32 cellular contexts compared by ENCODE assay signal in the genomic region with DNA sequence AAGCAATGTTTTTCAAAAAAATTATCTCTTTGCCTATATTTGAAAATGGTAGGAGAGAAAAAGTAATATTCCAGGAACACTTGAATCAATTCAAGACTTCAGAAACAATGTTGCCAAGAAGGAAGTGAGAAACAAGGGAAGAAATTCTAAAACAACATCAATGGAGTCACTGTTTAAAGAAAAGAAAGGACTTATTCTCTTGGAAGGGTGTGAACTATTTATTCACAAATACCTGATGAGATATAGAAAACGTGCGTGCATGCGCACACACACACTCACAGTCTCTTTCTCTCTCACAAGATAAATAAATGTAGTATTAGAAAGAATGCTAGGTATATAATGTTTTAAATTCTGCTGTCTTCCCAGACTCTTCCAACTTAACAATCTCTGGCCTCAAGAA.
DNase-seq lines count a peak whose midpoint lies in the region; ATAC-seq and TF ChIP-seq lines count a peak whose summit lies in the region.
"Had no signal": no experiment of that assay in that cellular context is flagged by ENCODE, and none has a peak within 500 bp of the region (broad histone marks: within the 10 kb centered on the region; RNA-seq: fewer than 3 reads in every experiment).

No MANE protein-coding gene starts in this region.

- H3K4me3 ChIP-seq in testis: no peak overlapping the region
- H3K4me3 ChIP-seq: coronary artery, heart left ventricle, left ventricle myocardium inferior, PC-9, psoas muscle, sigmoid colon had no signal

- no peaks in the 10 kb centered on the region for H3K27me3 Mint-ChIP-seq in activated CD4-positive, alpha-beta T cell treated with anti-CD3 and anti-CD28 coated beads for 36 hours
- H3K27me3 Mint-ChIP-seq in stimulated activated naive CD8-positive, alpha-beta T cell treated with anti-CD3 and anti-CD28 coated beads, Interleukin-15, Interleukin-2, amounts not matched to agents 100 ng/mL and 50 ng/mL, for 24 hours: no peaks in the 10 kb centered on the region

- POLR2A ChIA-PET in activated CD4-positive, alpha-beta T cell treated with anti-CD3 and anti-CD28 coated beads for 36 hours (lab: Charles Lee): interaction anchor here (1.0 kb wide), 2 partner anchors 106 to 126 kb away, joined by 3 to 4 read pairs; no protein-coding TSS in a partner anchor

- H3K27ac ChIP-seq in testis: no peak overlapping the region
- H3K27ac ChIP-seq: 22Rv1, coronary artery, heart left ventricle, left ventricle myocardium inferior, neutrophil, PC-9, psoas muscle, sigmoid colon had no signal

- H3K36me3 ChIP-seq in testis (ENCODE audit: low read depth, missing control alignments): no peaks in the 10 kb centered on the region
- H3K36me3 ChIP-seq: left ventricle myocardium inferior, neutrophil, sigmoid colon had no signal

- TF ChIP-seq CTCF in testis (IDR thresholded peaks at IDR 0.05): no peak

- CTCF ChIA-PET in activated CD4-positive, alpha-beta T cell treated with anti-CD3 and anti-CD28 coated beads for 36 hours (lab: Charles Lee): interaction anchor here (1.6 kb wide), 1 partner anchor 126 kb away, joined by 6 read pairs; no protein-coding TSS in a partner anchor

- WGBS in testis, 2 donors: 63 to 72% methylated on average over 3 of the region's 3 CpGs

- H3K36me3 Mint-ChIP-seq in activated CD4-positive, alpha-beta T cell treated with anti-CD3 and anti-CD28 coated beads for 36 hours (ENCODE audit: low read depth): peaks cover 34% of the 10 kb centered on the region
- peaks cover 64% of the 10 kb centered on the region for H3K36me3 Mint-ChIP-seq in stimulated activated naive CD8-positive, alpha-beta T cell treated with anti-CD3 and anti-CD28 coated beads, Interleukin-15, Interleukin-2, amounts not matched to agents 100 ng/mL and 50 ng/mL, for 24 hours (ENCODE audit: low read depth)

- no peak for TF ChIP-seq POLR2A in testis (IDR thresholded peaks at IDR 0.05)

- H3K4me1 Mint-ChIP-seq in activated CD4-positive, alpha-beta T cell treated with anti-CD3 and anti-CD28 coated beads for 36 hours: peaks cover 52% of the 10 kb centered on the region
- H3K4me1 Mint-ChIP-seq in stimulated activated naive CD8-positive, alpha-beta T cell treated with anti-CD3 and anti-CD28 coated beads, Interleukin-15, Interleukin-2, amounts not matched to agents 100 ng/mL and 50 ng/mL, for 24 hours (ENCODE audit: low read depth): peaks cover 55% of the 10 kb centered on the region

- no peaks in the 10 kb centered on the region for H3K9me3 ChIP-seq in testis
- H3K9me3 ChIP-seq: neutrophil, psoas muscle, sigmoid colon had no signal

- no peaks in the 10 kb centered on the region for H3K4me1 ChIP-seq in testis
- H3K4me1 ChIP-seq: heart left ventricle, psoas muscle, sigmoid colon had no signal

- no peaks in the 10 kb centered on the region for H3K27me3 ChIP-seq in testis
- H3K27me3 ChIP-seq: heart left ventricle, neutrophil, sigmoid colon had no signal

- H3K9me3 Mint-ChIP-seq in activated CD4-positive, alpha-beta T cell treated with anti-CD3 and anti-CD28 coated beads for 36 hours (ENCODE audit: low read depth): peaks cover 2% of the 10 kb centered on the region
- H3K9me3 Mint-ChIP-seq in stimulated activated naive CD8-positive, alpha-beta T cell treated with anti-CD3 and anti-CD28 coated beads, Interleukin-15, Interleukin-2, amounts not matched to agents 100 ng/mL and 50 ng/mL, for 24 hours: no peaks in the 10 kb centered on the region

- intact Hi-C loops in activated CD4-positive, alpha-beta T cell treated with anti-CD3 and anti-CD28 coated beads for 36 hours (cut with DNase I, micrococcal nuclease): loop anchor here (2.0 to 5.0 kb wide), 4 partner anchors 17 to 410 kb away; partner anchors contain the start of gene SAMD9 (in 1 of the 2)
- intact Hi-C loops in testis (cut with DNase I; ENCODE audit: low total_unique reads): no loop called here

- no peak for ATAC-seq in activated CD4-positive, alpha-beta T cell treated with anti-CD3 and anti-CD28 coated beads for 36 hours
- no peak for ATAC-seq in stimulated activated naive CD8-positive, alpha-beta T cell treated with anti-CD3 and anti-CD28 coated beads, Interleukin-15, Interleukin-2, amounts not matched to agents 100 U/mL and 50 U/mL, for 24 hours
- ATAC-seq in HG02852 (IDR thresholded peaks at IDR 0.05; ENCODE audit: unreplicated experiment): no peak
- ATAC-seq: HCT116, heart left ventricle, psoas muscle, Right ventricle myocardium inferior, SK-N-SH treated with all-trans-retinoic acid at 6 μM for 48 hours had no signal

- no peak for DNase-seq in activated CD4-positive, alpha-beta T cell treated with anti-CD3 and anti-CD28 coated beads for 36 hours
- DNase-seq in activated CD4-positive, alpha-beta T cell treated with anti-CD3 and anti-CD28 coated beads, Interleukin-2, amount 50 U/mL, for 48 hours: no peak
- DNase-seq in stimulated activated naive CD8-positive, alpha-beta T cell treated with anti-CD3 and anti-CD28 coated beads, Interleukin-15, Interleukin-2, amounts not matched to agents 100 U/mL and 50 U/mL, for 24 hours: no peak
- peak; percentile 64 for DNase-seq in foreskin melanocyte
- DNase-seq in NCI-H1048 (lab: John Stamatoyannopoulos, UW): no peak
- DNase-seq in testis: no peak
- DNase-seq: C1 segment of cervical spinal cord; COR-L47; effector memory CD4-positive, alpha-beta T cell; foreskin fibroblast; GDM1; heart left ventricle; islet precursor cell; Kasumi-1; left ventricle myocardium inferior; mesenchymal stem cell; NCI-H1436 treated with DMSO at 0.1 percent for 48 hours; NCI-H226; NCI-H526 treated with DMSO at 0.1 percent for 48 hours; PC-9; psoas muscle; sigmoid colon; stimulated activated CD4-positive, alpha-beta T cell treated with anti-CD3 and anti-CD28 coated beads, Interleukin-4, amount 100 ng/mL, for 24 hours had no signal

- H3K4me3 Mint-ChIP-seq in activated CD4-positive, alpha-beta T cell treated with anti-CD3 and anti-CD28 coated beads for 36 hours: no peak overlapping the region
- no peak overlapping the region for H3K4me3 Mint-ChIP-seq in stimulated activated naive CD8-positive, alpha-beta T cell treated with anti-CD3 and anti-CD28 coated beads, Interleukin-15, Interleukin-2, amounts not matched to agents 100 ng/mL and 50 ng/mL, for 24 hours
- H3K4me3 Mint-ChIP-seq: T-helper 1 cell treated with Interleukin-12 subunit alpha and Interleukin-12 subunit beta and Interleukin-4 antibody, amounts not matched to agents 30 μg/mL and 1 μg/mL, for 36 hours had no signal

- H3K27ac Mint-ChIP-seq in activated CD4-positive, alpha-beta T cell treated with anti-CD3 and anti-CD28 coated beads for 36 hours: peak overlapping the region; percentile 86
- peak overlapping the region; percentile 93 for H3K27ac Mint-ChIP-seq in stimulated activated naive CD8-positive, alpha-beta T cell treated with anti-CD3 and anti-CD28 coated beads, Interleukin-15, Interleukin-2, amounts not matched to agents 100 ng/mL and 50 ng/mL, for 24 hours
- H3K27ac Mint-ChIP-seq: T-helper 1 cell treated with Interleukin-12 subunit alpha and Interleukin-12 subunit beta and Interleukin-4 antibody, amounts not matched to agents 30 μg/mL and 1 μg/mL, for 36 hours had no signal
